8 cellular contexts compared by ENCODE assay signal in genomic region chr2:11778923-11779757, GRCh38. TPM values are rescaled to one million over a fixed set of nuclear protein-coding genes. Genes with fewer than 3 reads are reported as not detected.
A peak's percentile ranks its signal among the peaks of the same experiment; 100 is the strongest.
DNase-seq lines count a peak whose midpoint lies in the region; ATAC-seq and TF ChIP-seq lines count a peak whose summit lies in the region.

No MANE protein-coding gene starts in this region.

- H3K27ac ChIP-seq in dorsolateral prefrontal cortex = no peak overlapping the region

- DNase-seq in BE2C = peak; percentile 91
- DNase-seq in NCI-H446 treated with DMSO at 0.1 percent for 48 hours (lab: John Stamatoyannopoulos, UW) = peak; percentile 28
- DNase-seq in activated CD4-positive, alpha-beta T cell treated with anti-CD3 and anti-CD28 coated beads, Interleukin-2, amount 50 U/mL, for 48 hours = peak; percentile 91 to 92
- peak; percentile 69 to 86 (median 82) for DNase-seq in dorsolateral prefrontal cortex
- peak; percentile 85 for DNase-seq in medulla oblongata (ENCODE audit: extremely low spot score)
- DNase-seq in stimulated activated CD8-positive, alpha-beta memory T cell treated with anti-CD3 and anti-CD28 coated beads, Interleukin-15, amount 100 ng/mL, for 24 hours (ENCODE audit: low read depth) = peak; percentile 81

- peaks cover 14% of the 10 kb centered on the region for H3K4me1 ChIP-seq in BE2C

- no peaks in the 10 kb centered on the region; the same call in 1 of the 2 replicates for H3K9me3 ChIP-seq in BE2C

- TF ChIP-seq CTCF in BE2C (IDR thresholded peaks at IDR 0.05; ENCODE audit: low read depth, low read length) = peak; percentile 87
- TF ChIP-seq CTCF in dorsolateral prefrontal cortex (IDR thresholded peaks at IDR 0.05 in 54 of 56, conservative IDR thresholded peaks at IDR 0.05 in 2 of 56; ENCODE audit: low read depth in 1 of 56, partially characterized antibody in 56 of 56) = peak; percentile 94 to 100 (median 99)

- intact Hi-C loops in dorsolateral prefrontal cortex (cut with DNase I) = loop anchor here (1.0 to 2.0 kb wide), 4 partner anchors 32 to 91 kb away; partner anchors contain the start of gene LPIN1 (in 1 of the 2)

- ATAC-seq in GM18907 (IDR thresholded peaks at IDR 0.05; ENCODE audit: unreplicated experiment) = peak; percentile 77
- ATAC-seq in HG03135 (IDR thresholded peaks at IDR 0.05; ENCODE audit: unreplicated experiment) = peak; percentile 72

- H3K4me3 ChIP-seq in BE2C (ENCODE audit: low read depth, low read length) = no peak overlapping the region
- peak overlapping the region in 30 of 59 donors; percentile 3 to 49 (median 28) for H3K4me3 ChIP-seq in dorsolateral prefrontal cortex

- H3K27me3 ChIP-seq in BE2C (no peaks in the 10 kb centered on the region), dorsolateral prefrontal cortex (no peaks in the 10 kb centered on the region)

- peaks cover 77% of the 10 kb centered on the region for H3K36me3 ChIP-seq in BE2C

RNA-seq across cellular contexts. Expression of gene LPIN1, which starts 32.7 kb away (rescaled TPM):
- 89.6 TPM for polyA plus RNA-seq in BE2C (2012; ENCODE audit: insufficient read depth, insufficient read length, low read depth)
- 100 to 1,000 TPM in 76 of 120 experiments, 10 to 100 TPM in 44; 68.3 to 159 (median 104) TPM for total RNA-seq in dorsolateral prefrontal cortex

Comparison
In these comparisons a context has a peak if more than half of its experiments do, and no peak if none do; other contexts are left out.
1. DNase-seq: peak in every context shown above with its lines; median percentile 92 in activated CD4-positive, alpha-beta T cell treated with anti-CD3 and anti-CD28 coated beads, Interleukin-2, amount 50 U/mL, for 48 hours; 91 in BE2C; 85 in medulla oblongata; 82 in dorsolateral prefrontal cortex; 81 in stimulated activated CD8-positive, alpha-beta memory T cell treated with anti-CD3 and anti-CD28 coated beads, Interleukin-15, amount 100 ng/mL, for 24 hours; 28 in NCI-H446 treated with DMSO at 0.1 percent for 48 hours.